ENCODE assay signal across 1 cellular context in genomic region chr5:38134750-38135330, GRCh38.
TF ChIP-seq lines count a peak whose summit lies in the region.

No MANE protein-coding gene starts in this region.

TF ChIP-seq in GM23338, 12 proteins besides CTCF, POLR2A, EP300 and RAD21 (continued from another document):
- TF ChIP-seq ZNF462 (CRISPR knock-in tag; IDR thresholded peaks at IDR 0.05), result no peak
- no peak for TF ChIP-seq REST (IDR thresholded peaks at IDR 0.05; ENCODE audit: unreplicated experiment)
